ENCODE assay signal across 13 cellular contexts in genomic region chr1:47658161-47658920, GRCh38.
"Had no signal": no experiment of that assay in that cellular context is flagged by ENCODE, and none has a peak within 500 bp of the region (broad histone marks: within the 10 kb centered on the region; RNA-seq: fewer than 3 reads in every experiment).

No MANE protein-coding gene starts in this region.

- ATAC-seq: activated T-cell treated with anti-CD3 and anti-CD28 coated beads, Interleukin-2, amount 50 U/mL, for 4 hours; gastrocnemius medialis; mucosa of descending colon; naive thymus-derived CD4-positive, alpha-beta T cell had no signal

- H3K4me3 ChIP-seq: gastrocnemius medialis, heart left ventricle, left ventricle myocardium inferior, mucosa of descending colon had no signal

- H3K36me3 ChIP-seq: brain microvascular endothelial cell, gastrocnemius medialis, heart left ventricle, left ventricle myocardium inferior had no signal

- H3K27ac ChIP-seq: brain microvascular endothelial cell had no signal

- H3K27me3 ChIP-seq: brain microvascular endothelial cell, gastrocnemius medialis had no signal

- H3K9me3 ChIP-seq: gastrocnemius medialis, heart left ventricle, left ventricle myocardium inferior, mucosa of descending colon had no signal

- DNase-seq: activated CD4-positive, alpha-beta T cell treated with anti-CD3 and anti-CD28 coated beads, Interleukin-2, amount 50 U/mL, for 4 hours; activated CD4-positive, CD25-positive, alpha-beta regulatory T cell treated with anti-CD3 and anti-CD28 coated beads, Interleukin-2, amount 50 U/mL, for 72 hours; activated gamma-delta T cell; activated naive CD8-positive, alpha-beta T cell treated with anti-CD3 and anti-CD28 coated beads for 36 hours; activated T-cell treated with anti-CD3 and anti-CD28 coated beads, Interleukin-2, amount 50 U/mL, for 4 hours; brain microvascular endothelial cell; erythroblast; gastrocnemius medialis; left ventricle myocardium inferior; mucosa of descending colon; naive thymus-derived CD4-positive, alpha-beta T cell; right cardiac atrium had no signal
